ENCODE assay signal across 9 cellular contexts in the genomic region with DNA sequence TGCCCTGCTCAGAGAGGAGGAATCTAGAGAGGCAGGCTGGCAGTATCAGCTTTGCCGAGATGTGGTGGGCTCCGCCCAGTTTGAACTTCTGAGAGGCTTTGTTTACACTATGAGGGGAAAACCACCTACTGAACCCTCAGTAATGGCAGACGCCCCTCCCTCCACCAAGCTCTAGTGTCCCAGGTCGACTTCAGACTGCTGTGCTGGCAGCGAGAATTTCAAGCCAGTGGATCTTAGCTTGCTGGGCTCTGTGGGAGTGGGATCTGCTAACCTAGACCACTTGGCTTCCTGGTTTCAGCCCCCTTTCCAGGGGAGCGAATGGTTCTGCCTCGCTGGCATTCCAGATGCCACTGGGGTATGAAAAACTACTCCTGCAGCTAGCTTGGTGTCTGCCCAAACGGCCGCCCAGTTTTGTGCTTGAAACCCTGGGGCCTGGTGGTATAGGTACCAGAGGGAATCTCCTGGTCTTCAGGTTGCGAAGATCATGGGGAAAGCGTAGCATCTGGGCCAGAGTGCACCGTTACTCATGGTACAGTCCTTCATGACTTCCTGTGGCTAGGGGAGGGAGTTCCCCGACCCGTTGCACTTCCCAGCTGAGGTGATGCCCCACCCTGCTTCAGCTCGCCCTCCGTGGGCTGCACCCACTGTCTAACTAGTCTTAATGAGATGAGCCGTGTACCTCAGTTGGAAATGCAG. TPM values are rescaled to one million over a fixed set of nuclear protein-coding genes. Genes with fewer than 3 reads are reported as not detected.
DNase-seq lines count a peak whose midpoint lies in the region; ATAC-seq, FAIRE-seq and TF ChIP-seq lines count a peak whose summit lies in the region.
"Had no signal": no experiment of that assay in that cellular context is flagged by ENCODE, and none has a peak within 500 bp of the region (broad histone marks: within the 10 kb centered on the region; RNA-seq: fewer than 3 reads in every experiment).

No MANE protein-coding gene starts in this region.

- no peak overlapping the region for H3K27ac ChIP-seq in colonic mucosa

- no peak overlapping the region for H3K9ac ChIP-seq in colonic mucosa (ENCODE audit: low read depth in 2 of 2, low read length in 2 of 2)

- DNase-seq in GM19239 (ENCODE audit: insufficient read length, low spot score) (no peak), MV-4-11 (lab: John Stamatoyannopoulos, UW) (no peak), colonic mucosa (no peak), DMS 273 (lab: John Stamatoyannopoulos, UW; ENCODE audit: unreplicated experiment) (no peak)
- peak; percentile 54 for DNase-seq in activated T-cell treated with anti-CD3 and anti-CD28 coated beads, Interleukin-2, amount 50 U/mL, for 1 hour
- peak in 2 of 3 experiments; percentile 25 to 50 for DNase-seq in stimulated activated CD4-positive, alpha-beta T cell treated with anti-CD3 and anti-CD28 coated beads, TNF-alpha, amount 100 ng/mL, for 24 hours (ENCODE audit: low read depth in 3 of 3)

- H3K27me3 ChIP-seq in colonic mucosa: no peaks in the 10 kb centered on the region

- H3K36me3 ChIP-seq in colonic mucosa: no peaks in the 10 kb centered on the region

- TF ChIP-seq CTCF in colonic mucosa (IDR thresholded peaks at IDR 0.05): no peak

- no peaks in the 10 kb centered on the region for H3K9me3 ChIP-seq in colonic mucosa

- H3K4me1 ChIP-seq in colonic mucosa: no peaks in the 10 kb centered on the region

- ATAC-seq in HG03108 (IDR thresholded peaks at IDR 0.05; ENCODE audit: unreplicated experiment) (peak; percentile 63), HG02840 (IDR thresholded peaks at IDR 0.05; ENCODE audit: low FRiP score, unreplicated experiment) (no peak)
- ATAC-seq: HCT116 had no signal

- H3K4me3 ChIP-seq in colonic mucosa: no peak overlapping the region

- intact Hi-C loops in colonic mucosa (cut with DNase I): no loop called here

- peak; percentile 91 for FAIRE-seq in GM19239 (lab: Jason Lieb, UNC)

RNA-seq across cellular contexts. Expression of gene C21orf91, which starts 43.6 kb away (rescaled TPM):
- total RNA-seq in colonic mucosa: 1 to 10 TPM; 3.8 to 9.6 TPM

Comparison
In these comparisons a context has a peak if more than half of its experiments do, and no peak if none do; other contexts are left out.
1. DNase-seq: peak in activated T-cell treated with anti-CD3 and anti-CD28 coated beads, Interleukin-2, amount 50 U/mL, for 1 hour (single experiment) and stimulated activated CD4-positive, alpha-beta T cell treated with anti-CD3 and anti-CD28 coated beads, TNF-alpha, amount 100 ng/mL, for 24 hours (2 of 3); none in GM19239 (single experiment), MV-4-11 (single experiment), colonic mucosa (single experiment) and DMS 273 (single experiment).